In the genomic region with DNA sequence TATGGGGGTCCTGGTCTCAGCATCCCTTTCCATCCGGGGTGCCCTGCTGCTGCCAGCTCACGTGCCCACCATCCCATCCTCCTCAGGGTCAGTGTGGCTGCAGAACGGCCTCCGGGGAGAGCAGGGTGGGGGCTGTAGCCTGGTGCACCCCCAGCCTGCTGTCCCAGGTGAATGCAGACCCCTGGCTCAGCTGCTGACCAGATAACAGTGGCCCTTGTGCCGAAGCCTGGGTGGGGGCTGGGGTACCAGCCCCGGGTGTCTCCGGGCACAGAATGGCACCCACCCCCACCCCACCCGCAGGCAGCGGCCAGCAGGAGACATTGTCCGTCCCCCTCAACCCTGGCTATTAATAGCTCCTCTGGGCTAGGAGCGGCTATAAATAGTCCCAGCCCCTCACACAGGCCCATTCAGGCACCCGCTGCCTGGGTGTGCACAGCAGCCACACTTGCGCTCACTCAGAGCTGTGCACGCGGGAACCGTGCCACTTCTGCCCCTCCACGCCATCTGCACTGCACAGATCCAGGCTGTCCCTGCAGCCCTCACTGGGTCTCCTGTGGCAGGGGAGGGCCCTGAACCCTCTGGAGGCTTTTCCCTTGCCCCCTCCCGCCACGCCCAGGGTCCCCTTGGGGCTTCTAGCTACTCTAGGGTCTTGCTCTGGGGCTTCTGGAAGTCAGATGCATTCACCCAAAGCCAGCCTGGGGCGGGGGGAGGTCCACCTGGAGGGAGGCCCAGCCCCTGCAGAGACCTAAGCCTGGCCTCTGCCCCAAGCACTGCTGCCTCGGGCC, we compare ENCODE assay signal across 1 cellular context.
TF ChIP-seq lines count a peak whose summit lies in the region.

No MANE protein-coding gene starts in this region.

TF ChIP-seq in A549, 52 proteins besides CTCF, POLR2A, EP300 and RAD21 (continued from another document):
- TF ChIP-seq HDAC2 (IDR thresholded peaks at IDR 0.05) = no peak
- TF ChIP-seq, protein P1, sequence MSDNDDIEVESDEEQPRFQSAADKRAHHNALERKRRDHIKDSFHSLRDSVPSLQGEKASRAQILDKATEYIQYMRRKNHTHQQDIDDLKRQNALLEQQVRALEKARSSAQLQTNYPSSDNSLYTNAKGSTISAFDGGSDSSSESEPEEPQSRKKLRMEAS (IDR thresholded peaks at IDR 0.05) = no peak
- no peak for TF ChIP-seq RCOR1 (IDR thresholded peaks at IDR 0.05; ENCODE audit: low read depth, low read length)
- no peak for TF ChIP-seq FOSL2 (IDR thresholded peaks at IDR 0.05)
- no peak for TF ChIP-seq FOSL2 (CRISPR knock-in tag; IDR thresholded peaks at IDR 0.05)
- TF ChIP-seq MYC (IDR thresholded peaks at IDR 0.05; ENCODE audit: borderline replicate concordance, low read length) = no peak
- no peak for TF ChIP-seq MAFK (IDR thresholded peaks at IDR 0.05; ENCODE audit: partially characterized antibody)
- TF ChIP-seq JUN (IDR thresholded peaks at IDR 0.05) = no peak
